14 cellular contexts compared by ENCODE assay signal in the genomic region with DNA sequence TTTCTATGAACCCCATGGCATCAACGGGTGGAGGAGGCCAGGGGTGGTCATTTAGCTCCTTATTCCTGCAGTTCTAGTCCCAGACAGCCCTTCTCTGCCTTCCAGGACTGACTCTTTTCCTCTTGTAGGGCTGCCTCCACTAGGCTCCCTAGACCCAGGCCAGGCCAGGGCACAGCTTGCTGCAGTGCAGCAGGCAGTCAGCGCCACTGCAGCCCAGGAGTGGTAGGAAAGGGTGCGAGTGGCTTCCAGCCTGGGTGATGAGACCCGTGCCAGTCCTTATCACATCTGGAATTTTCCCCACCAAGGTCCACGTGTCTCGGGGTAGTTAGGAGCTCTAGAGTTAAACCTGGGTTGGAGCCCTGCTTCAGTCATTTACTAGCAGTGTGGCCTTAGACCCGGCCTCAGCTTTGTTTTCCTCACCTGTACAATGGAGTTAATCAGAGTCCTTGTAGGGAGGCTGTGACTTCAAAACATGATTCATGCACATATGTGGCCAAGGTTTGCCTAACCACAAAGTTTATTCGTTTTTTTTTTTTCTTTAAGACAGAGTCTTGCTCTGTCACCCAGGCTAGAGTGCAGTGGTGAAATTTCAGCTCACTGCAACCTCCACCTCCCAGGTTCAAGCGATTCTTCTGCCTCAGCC. TPM values are rescaled to one million over a fixed set of nuclear protein-coding genes. Genes with fewer than 3 reads are reported as not detected.
A peak's percentile ranks its signal among the peaks of the same experiment; 100 is the strongest.
DNase-seq lines count a peak whose midpoint lies in the region; ATAC-seq, FAIRE-seq and TF ChIP-seq lines count a peak whose summit lies in the region.
"Had no signal": no experiment of that assay in that cellular context is flagged by ENCODE, and none has a peak within 500 bp of the region (broad histone marks: within the 10 kb centered on the region; RNA-seq: fewer than 3 reads in every experiment).

No MANE protein-coding gene starts in this region.

- no peaks in the 10 kb centered on the region for H3K9me1 ChIP-seq in keratinocyte (ENCODE audit: control insufficient read depth, extremely low read depth, insufficient read depth, low read length)

- no peak for ATAC-seq in GM19324 (IDR thresholded peaks at IDR 0.05; ENCODE audit: low FRiP score, unreplicated experiment)
- ATAC-seq: naive thymus-derived CD4-positive, alpha-beta T cell had no signal

- H3K9ac ChIP-seq in keratinocyte (ENCODE audit: control insufficient read depth, extremely low read depth, insufficient read depth, low read length), result no peak overlapping the region

- H3K27ac ChIP-seq in angular gyrus (ENCODE audit: low read depth, low read length), result peak overlapping the region; percentile 57
- H3K27ac ChIP-seq in keratinocyte (ENCODE audit: control insufficient read depth, insufficient read depth, low read length), result no peak overlapping the region
- H3K27ac ChIP-seq: brain microvascular endothelial cell, thoracic aorta had no signal

- no peak overlapping the region for H3K4me3 ChIP-seq in keratinocyte (ENCODE audit: control insufficient read depth in 2 of 3, extremely low read depth in 1 of 3, insufficient read depth in 2 of 3, low read depth in 1 of 3, low read length in 3 of 3)
- H3K4me3 ChIP-seq: thoracic aorta had no signal

- peaks cover 37% of the 10 kb centered on the region for H3K4me1 ChIP-seq in keratinocyte (ENCODE audit: control insufficient read depth, extremely low read depth, insufficient read depth, low read length)

- H3K36me3 ChIP-seq in keratinocyte (ENCODE audit: control insufficient read depth in 2 of 2, extremely low read depth in 1 of 2, insufficient read depth in 2 of 2, low read length in 2 of 2), result no peaks in the 10 kb centered on the region
- H3K36me3 ChIP-seq: brain microvascular endothelial cell had no signal

- peak; percentile 17 for FAIRE-seq in keratinocyte (lab: Jason Lieb, UNC)

- no peak overlapping the region for H2AFZ ChIP-seq in keratinocyte (ENCODE audit: control insufficient read depth, low read length)

- dilution Hi-C loops in keratinocyte (cut with MboI; ENCODE audit: extremely low pct_ligation_motif_present, low sequenced_read_pairs), result no loop called here

- no peaks in the 10 kb centered on the region for H3K79me2 ChIP-seq in keratinocyte (ENCODE audit: control insufficient read depth, insufficient read depth, low read length)

- no peaks in the 10 kb centered on the region for H4K20me1 ChIP-seq in keratinocyte (ENCODE audit: control insufficient read depth, extremely low read depth, insufficient read depth, low read length)

- DNase-seq in EH (ENCODE audit: low read depth) (peak; percentile 54), LHCN-M2 (ENCODE audit: low read depth) (peak; percentile 45), keratinocyte (ENCODE audit: low read depth, low spot score) (no peak), middle frontal gyrus (ENCODE audit: extremely low spot score, low spot score) (no peak), COLO829 (ENCODE audit: low spot score) (no peak)
- DNase-seq in effector CD4-positive, alpha-beta T cell, result no peak
- DNase-seq: islet precursor cell; naive thymus-derived CD4-positive, alpha-beta T cell; NCI-H2107 had no signal

- H3K4me2 ChIP-seq in keratinocyte (ENCODE audit: control insufficient read depth, extremely low read depth, insufficient read depth, low read depth, low read length), result no peak overlapping the region

- H3K9me3 ChIP-seq in keratinocyte (ENCODE audit: control insufficient read depth, low read depth, low read length), result no peaks in the 10 kb centered on the region
- H3K9me3 ChIP-seq: thoracic aorta had no signal

- no peak for TF ChIP-seq CTCF in keratinocyte (optimal IDR thresholded peaks at IDR 0.05 in 1 of 3, IDR thresholded peaks at IDR 0.05 in 1 of 3, conservative IDR thresholded peaks at IDR 0.05 in 1 of 3; ENCODE audit: extremely low read depth in 1 of 3, insufficient read depth in 2 of 3, low read length in 3 of 3)

- no peaks in the 10 kb centered on the region for H3K27me3 ChIP-seq in keratinocyte (ENCODE audit: control insufficient read depth, extremely low read depth, insufficient read depth, low read length)
- H3K27me3 ChIP-seq: brain microvascular endothelial cell had no signal

RNA-seq across cellular contexts. Expression of a gene that starts 4.6 kb away (rescaled TPM):
- not detected in 2 replicates for total RNA-seq in LHCN-M2 (2014; rRNA removed)
- not detected for polyA plus RNA-seq in LHCN-M2 (2012)
- 0.07 to 0.17 TPM in 2 of 3 replicates, not detected in the other for polyA plus RNA-seq in keratinocyte
- not detected for polyA plus RNA-seq in keratinocyte (2011; ENCODE audit: low read depth)
- polyA plus RNA-seq in keratinocyte (2011; cell fraction: cytosol; rRNA removed), result not detected in 2 replicates
- polyA plus RNA-seq in keratinocyte (2011; cell fraction: nucleus; rRNA removed), result 0.28 and 0.43 TPM in 2 replicates
- 0.11 TPM in 1 of 2 replicates, not detected in the other for polyA plus RNA-seq in keratinocyte (2012; ENCODE audit: low replicate concordance)
- polyA minus RNA-seq in keratinocyte, result 0.13 to 0.19 TPM (median 0.16 TPM) in 3 replicates
- polyA minus RNA-seq in keratinocyte (2011; cell fraction: cytosol; rRNA and poly(A)+ RNA removed), result not detected
- polyA minus RNA-seq in keratinocyte (2011; cell fraction: nucleus; rRNA and poly(A)+ RNA removed), result 0.21 and 0.31 TPM in 2 replicates
- total RNA-seq: T-helper 1 cell treated with Interleukin-12 subunit alpha and Interleukin-12 subunit beta and Interleukin-4 antibody, amounts not matched to agents 30 ng/mL and 1 ng/mL, for 36 hours had no signal
- polyA plus RNA-seq: naive thymus-derived CD4-positive, alpha-beta T cell had no signal

Comparison
In these comparisons a context has a peak if more than half of its experiments do, and no peak if none do; other contexts are left out.
1. DNase-seq: peak in EH (single experiment) and LHCN-M2 (single experiment); none in keratinocyte (single experiment), effector CD4-positive, alpha-beta T cell (single experiment), middle frontal gyrus (single experiment) and COLO829 (single experiment).